ENCODE assay signal across 8 cellular contexts in the genomic region with DNA sequence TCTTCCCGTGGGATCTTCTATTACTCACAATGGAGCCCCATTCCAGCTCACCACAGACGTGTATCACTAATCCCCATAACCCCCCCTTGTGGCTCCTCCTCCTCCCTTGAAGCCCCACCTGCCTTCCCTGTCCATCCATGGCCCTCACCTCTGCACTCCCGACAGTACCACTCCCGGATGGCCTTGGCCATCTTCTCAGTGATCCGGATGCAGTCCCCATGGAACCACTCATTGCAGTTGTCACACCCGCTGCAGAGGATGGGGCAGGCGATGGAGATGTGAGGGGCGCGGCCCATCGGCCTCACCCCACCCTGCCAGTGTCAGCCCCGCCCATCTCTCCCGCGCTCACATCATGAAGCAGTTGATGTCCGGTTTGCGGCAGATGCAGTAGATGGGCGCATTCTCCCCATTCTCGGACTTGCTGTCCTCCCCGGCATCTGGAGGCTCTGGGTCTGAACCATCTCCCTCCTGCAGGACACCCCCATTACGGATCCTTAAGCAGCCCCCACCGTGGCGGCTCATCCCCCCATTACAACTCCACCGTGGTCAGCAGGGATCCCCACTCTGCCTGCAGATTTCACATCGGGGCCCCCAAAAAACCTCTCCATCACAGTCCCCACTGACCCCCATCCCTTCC. TPM values are rescaled to one million over a fixed set of nuclear protein-coding genes. Genes with fewer than 3 reads are reported as not detected.
A peak's percentile ranks its signal among the peaks of the same experiment; 100 is the strongest.
DNase-seq lines count a peak whose midpoint lies in the region; ATAC-seq and TF ChIP-seq lines count a peak whose summit lies in the region.

No MANE protein-coding gene starts in this region.

- POLR2A ChIA-PET in CD4-positive, alpha-beta T cell (lab: Charles Lee), result no interaction called here

- TF ChIP-seq CTCF in CD4-positive, alpha-beta T cell (IDR thresholded peaks at IDR 0.05), result no peak
- no peak for TF ChIP-seq CTCF in WERI-Rb-1 (IDR thresholded peaks at IDR 0.05; ENCODE audit: low read depth, low read length)
- TF ChIP-seq CTCF in fibroblast of lung (conservative IDR thresholded peaks at IDR 0.05 in 1 of 2, IDR thresholded peaks at IDR 0.05 in 1 of 2; ENCODE audit: low read depth in 1 of 2, low read length in 2 of 2), result no peak

- no peaks in the 10 kb centered on the region for H3K27me3 ChIP-seq in CD4-positive, alpha-beta T cell (ENCODE audit: control insufficient read depth, insufficient read depth, low read length)
- H3K27me3 ChIP-seq in WERI-Rb-1 (ENCODE audit: insufficient read depth, low read depth, severe bottlenecking) (no peaks in the 10 kb centered on the region), fibroblast of lung (ENCODE audit: control insufficient read depth, insufficient read depth, low read length) (peaks cover 5% of the 10 kb centered on the region)

- H3K4me1 Mint-ChIP-seq in CD4-positive, alpha-beta T cell (ENCODE audit: low read depth), result peaks cover 30% of the 10 kb centered on the region

- peaks cover 3% of the 10 kb centered on the region for H3K4me1 ChIP-seq in fibroblast of lung (ENCODE audit: control insufficient read depth, extremely low read depth, insufficient read depth, low read length)

- H3K4me3 Mint-ChIP-seq in CD4-positive, alpha-beta T cell, result peak overlapping the region; percentile 96

- H3K27ac ChIP-seq in CD4-positive, alpha-beta T cell (ENCODE audit: low read depth, low read length), result peak overlapping the region; percentile 72
- no peak overlapping the region; the same call in 1 of the 2 replicates for H3K27ac ChIP-seq in WERI-Rb-1
- H3K27ac ChIP-seq in fibroblast of lung (ENCODE audit: insufficient read depth, low read length), result peak overlapping the region; percentile 80

- H2AFZ ChIP-seq in fibroblast of lung (ENCODE audit: low read length), result peak overlapping the region; percentile 42

- H3K9ac ChIP-seq in fibroblast of lung (ENCODE audit: insufficient read depth, low read length), result peak overlapping the region; percentile 56

- peak overlapping the region; percentile 98 for H3K27ac Mint-ChIP-seq in CD4-positive, alpha-beta T cell

- H3K36me3 ChIP-seq in WERI-Rb-1 (peaks cover 40% of the 10 kb centered on the region), fibroblast of lung (ENCODE audit: control insufficient read depth, insufficient read depth, low read length) (peaks cover 29% of the 10 kb centered on the region)

- ATAC-seq in CD4-positive, alpha-beta T cell (ENCODE audit: poor library complexity), result no peak

- CTCF ChIA-PET in CD4-positive, alpha-beta T cell (lab: Charles Lee), result no interaction called here

- peak overlapping the region; percentile 92 for H3K4me2 ChIP-seq in fibroblast of lung (ENCODE audit: extremely low read depth, insufficient read depth, low read length)

- H3K36me3 Mint-ChIP-seq in CD4-positive, alpha-beta T cell (ENCODE audit: low read depth), result peaks cover 59% of the 10 kb centered on the region

- no peaks in the 10 kb centered on the region for H3K9me3 ChIP-seq in CD4-positive, alpha-beta T cell (ENCODE audit: control insufficient read depth, low read length)
- H3K9me3 ChIP-seq in WERI-Rb-1 (ENCODE audit: severe bottlenecking) (no peaks in the 10 kb centered on the region), fibroblast of lung (ENCODE audit: control insufficient read depth, insufficient read depth, low read depth, low read length) (no peaks in the 10 kb centered on the region)

- H3K4me3 ChIP-seq in WERI-Rb-1 (ENCODE audit: low read depth, low read length) (peak overlapping the region; percentile 88), fibroblast of lung (replicated peaks in 1 of 4; ENCODE audit: control extremely low read depth in 1 of 4, insufficient read depth in 1 of 4, low read depth in 3 of 4, low read length in 4 of 4) (peak overlapping the region; percentile 70 to 93 (median 82))

- no peak for DNase-seq in CD4-positive, alpha-beta T cell
- peak; percentile 75 for DNase-seq in HT1080 (ENCODE audit: low read depth)
- peak; percentile 69 for DNase-seq in WERI-Rb-1
- peak in 1 of 2 donors; percentile 43 for DNase-seq in fibroblast of lung (ENCODE audit: low read depth in 2 of 2)
- peak; percentile 84 for DNase-seq in posterior vena cava (ENCODE audit: low spot score)
- no peak for DNase-seq in middle frontal gyrus (ENCODE audit: extremely low spot score, low spot score)
- no peak for DNase-seq in SHP77 treated with DMSO at 0.1 percent for 48 hours (lab: John Stamatoyannopoulos, UW)
- DNase-seq in retina, result no peak

- peaks cover 13% of the 10 kb centered on the region for H3K79me2 ChIP-seq in fibroblast of lung (ENCODE audit: control insufficient read depth, insufficient read depth, low read length)

- no peaks in the 10 kb centered on the region for H3K27me3 Mint-ChIP-seq in CD4-positive, alpha-beta T cell

- intact Hi-C loops in CD4-positive, alpha-beta T cell (cut with DNase I, micrococcal nuclease), result loop anchor here (2.0 to 10.0 kb wide), 9 partner anchors 20 to 911 kb away; partner anchors contain the start of genes MEX3C (in 2 of the 2), ACAA2 (in 1 of the 2), C18orf32 (in 1 of the 2) and RPL17 (in 1 of the 2)
- intact Hi-C loops in posterior vena cava (cut with DNase I), result no loop called here

- H3K9me3 Mint-ChIP-seq in CD4-positive, alpha-beta T cell, result no peaks in the 10 kb centered on the region

- no peaks in the 10 kb centered on the region for H4K20me1 ChIP-seq in fibroblast of lung (ENCODE audit: control insufficient read depth, extremely low read depth, insufficient read depth, low read length)

RNA-seq across cellular contexts. Expression of gene CXXC1, which starts 1.0 kb away (rescaled TPM):
- total RNA-seq in CD4-positive, alpha-beta T cell, result 100 to 1,000 TPM; 120 to 128 TPM
- total RNA-seq in HT1080 (2014; rRNA removed; shearing (Covaris generic)), result 101 and 118 TPM in 2 replicates
- 81.2 and 82.8 TPM in 2 replicates for polyA plus RNA-seq in HT1080 (2015; cell fraction: cytosol; rRNA removed)
- polyA plus RNA-seq in HT1080 (2015; cell fraction: nucleus; rRNA removed), result 314 and 330 TPM in 2 replicates
- total RNA-seq in fibroblast of lung (32.9 and 33.6 TPM in 2 replicates), posterior vena cava (10 to 100 TPM; 35.7 to 55.2 TPM)
- 19.4 and 29.1 TPM in 2 replicates for polyA plus RNA-seq in fibroblast of lung
- polyA plus RNA-seq in fibroblast of lung (2012), result 26.7 and 43.6 TPM in 2 replicates
- 27.1 and 36.9 TPM in 2 replicates for polyA minus RNA-seq in fibroblast of lung (ENCODE audit: low replicate concordance)

RNA-seq across cellular contexts. Expression of gene MBD1, which starts 5.2 kb away (rescaled TPM):
- total RNA-seq in CD4-positive, alpha-beta T cell, result 100 to 1,000 TPM; 103 to 107 TPM
- total RNA-seq in HT1080 (2014; rRNA removed; shearing (Covaris generic)), result 109 and 124 TPM in 2 replicates
- 74.6 and 80.1 TPM in 2 replicates for polyA plus RNA-seq in HT1080 (2015; cell fraction: cytosol; rRNA removed)
- 188 and 230 TPM in 2 replicates for polyA plus RNA-seq in HT1080 (2015; cell fraction: nucleus; rRNA removed)
- total RNA-seq in fibroblast of lung, result 44.9 and 53.3 TPM in 2 replicates
- polyA plus RNA-seq in fibroblast of lung, result 31.1 and 36.2 TPM in 2 replicates
- polyA plus RNA-seq in fibroblast of lung (2012), result 25.4 and 30.8 TPM in 2 replicates
- 49.2 and 49.6 TPM in 2 replicates for polyA minus RNA-seq in fibroblast of lung (ENCODE audit: low replicate concordance)
- total RNA-seq in posterior vena cava, result 10 to 100 TPM; 42.2 to 48.6 TPM

RNA-seq across cellular contexts. Expression of gene CFAP53, which starts 20.2 kb away (rescaled TPM):
- under 1 TPM; 0.33 to 0.47 TPM for total RNA-seq in CD4-positive, alpha-beta T cell
- 0.31 and 0.33 TPM in 2 replicates for total RNA-seq in HT1080 (2014; rRNA removed; shearing (Covaris generic))
- polyA plus RNA-seq in HT1080 (2015; cell fraction: cytosol; rRNA removed), result 0.21 and 0.22 TPM in 2 replicates
- polyA plus RNA-seq in HT1080 (2015; cell fraction: nucleus; rRNA removed), result 0.68 and 0.99 TPM in 2 replicates
- total RNA-seq in fibroblast of lung (0.99 and 1.0 TPM in 2 replicates), posterior vena cava (not detected)
- polyA plus RNA-seq in fibroblast of lung, result 0.11 and 0.16 TPM in 2 replicates
- polyA plus RNA-seq in fibroblast of lung (2012), result 0.12 and 0.20 TPM in 2 replicates
- not detected in 2 replicates for polyA minus RNA-seq in fibroblast of lung (ENCODE audit: low replicate concordance)

Comparison
In these comparisons a context has a peak if more than half of its experiments do, and no peak if none do; other contexts are left out.
1. DNase-seq: peak in HT1080 (single experiment), WERI-Rb-1 (single experiment) and posterior vena cava (single experiment); none in CD4-positive, alpha-beta T cell (0 of 10), middle frontal gyrus (single experiment), SHP77 treated with DMSO at 0.1 percent for 48 hours (single experiment) and retina (single experiment).
2. intact Hi-C loops: an anchor here in CD4-positive, alpha-beta T cell (2.0 to 10.0 kb wide); none called in posterior vena cava.